In the genomic region with DNA sequence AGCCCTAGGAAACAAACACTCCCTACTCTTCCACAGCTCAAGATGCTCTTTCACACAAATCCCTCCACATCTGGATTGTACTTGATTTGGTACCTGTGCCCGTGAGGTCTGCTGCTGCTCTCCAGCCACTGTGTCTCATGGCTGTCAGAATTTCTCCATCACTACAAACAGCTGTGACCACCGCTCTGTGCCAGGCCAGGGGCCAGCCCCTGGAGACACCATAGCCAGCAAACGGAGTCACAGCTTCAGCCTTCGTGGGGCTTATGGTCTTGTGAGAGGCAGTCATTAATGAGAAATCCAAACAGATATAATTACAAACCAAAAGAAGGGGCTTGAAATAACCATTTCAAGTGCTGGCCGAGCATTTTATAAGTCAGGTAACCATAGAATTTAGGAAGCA, we compare ENCODE assay signal across 15 cellular contexts. TPM values are rescaled to one million over a fixed set of nuclear protein-coding genes. Genes with fewer than 3 reads are reported as not detected.
DNase-seq lines count a peak whose midpoint lies in the region; ATAC-seq and TF ChIP-seq lines count a peak whose summit lies in the region.
"Had no signal": no experiment of that assay in that cellular context is flagged by ENCODE, and none has a peak within 500 bp of the region (broad histone marks: within the 10 kb centered on the region; RNA-seq: fewer than 3 reads in every experiment).

No MANE protein-coding gene starts in this region.

- H3K4me3 ChIP-seq in gastroesophageal sphincter: no peak overlapping the region
- no peak overlapping the region for H3K4me3 ChIP-seq in sigmoid colon

- H3K27me3 Mint-ChIP-seq in activated CD8-positive, alpha-beta T cell treated with anti-CD3 and anti-CD28 coated beads, Interleukin-2, amount 10 ng/mL, durations not matched to agents 7 days and 5 days (ENCODE audit: low read depth): no peaks in the 10 kb centered on the region
- H3K27me3 Mint-ChIP-seq in activated CD8-positive, alpha-beta T cell treated with anti-CD3 and anti-CD28 coated beads for 36 hours: no peaks in the 10 kb centered on the region
- no peaks in the 10 kb centered on the region for H3K27me3 Mint-ChIP-seq in activated B cell treated with CpG ODN at 0.5 μM for 24 hours

- H3K9me3 ChIP-seq in gastroesophageal sphincter (no peaks in the 10 kb centered on the region), sigmoid colon (no peaks in the 10 kb centered on the region)

- POLR2A ChIA-PET in activated CD8-positive, alpha-beta T cell treated with anti-CD3 and anti-CD28 coated beads, Interleukin-2, amount 10 ng/mL, durations not matched to agents 7 days and 5 days (lab: Charles Lee): no interaction called here
- POLR2A ChIA-PET in activated CD8-positive, alpha-beta T cell treated with anti-CD3 and anti-CD28 coated beads for 36 hours (lab: Charles Lee): interaction anchor here (0.6 kb wide), 1 partner anchor 474 kb away, joined by 3 read pairs; no protein-coding TSS in a partner anchor
- POLR2A ChIA-PET in activated B cell treated with CpG ODN at 0.5 μM for 24 hours (lab: Charles Lee): interaction anchor here (0.7 to 3.6 kb wide), 3 partner anchors 12 to 1378 kb away, joined by 3 to 16 read pairs (median 4); no protein-coding TSS in a partner anchor

- no peaks in the 10 kb centered on the region for H3K9me3 Mint-ChIP-seq in activated CD8-positive, alpha-beta T cell treated with anti-CD3 and anti-CD28 coated beads, Interleukin-2, amount 10 ng/mL, durations not matched to agents 7 days and 5 days (ENCODE audit: insufficient read depth)
- no peaks in the 10 kb centered on the region for H3K9me3 Mint-ChIP-seq in activated CD8-positive, alpha-beta T cell treated with anti-CD3 and anti-CD28 coated beads for 36 hours
- H3K9me3 Mint-ChIP-seq in activated B cell treated with CpG ODN at 0.5 μM for 24 hours: no peaks in the 10 kb centered on the region

- H3K4me1 ChIP-seq in gastroesophageal sphincter: peaks cover 3 to 80% (median 31%) of the 10 kb centered on the region in 3 donors
- peaks cover 0 to 81% (median 72%) of the 10 kb centered on the region in 4 donors for H3K4me1 ChIP-seq in sigmoid colon

- H3K27me3 ChIP-seq in gastroesophageal sphincter (no peaks in the 10 kb centered on the region), sigmoid colon (no peaks in the 10 kb centered on the region)

- intact Hi-C loops in activated CD8-positive, alpha-beta T cell treated with anti-CD3 and anti-CD28 coated beads for 36 hours (cut with micrococcal nuclease): no loop called here
- intact Hi-C loops in activated B cell treated with CpG ODN at 0.5 μM for 24 hours (cut with micrococcal nuclease) (no loop called here), sigmoid colon (cut with DNase I) (no loop called here), left colon (cut with DNase I, micrococcal nuclease) (no loop called here)

- no peak for TF ChIP-seq CTCF in activated CD8-positive, alpha-beta T cell treated with anti-CD3 and anti-CD28 coated beads for 36 hours (IDR thresholded peaks at IDR 0.05)
- TF ChIP-seq CTCF in activated B cell treated with CpG ODN at 0.5 μM for 24 hours (IDR thresholded peaks at IDR 0.05): no peak
- TF ChIP-seq CTCF in gastroesophageal sphincter (IDR thresholded peaks at IDR 0.05): no peak
- no peak for TF ChIP-seq CTCF in sigmoid colon (IDR thresholded peaks at IDR 0.05)

- H3K27ac ChIP-seq in gastroesophageal sphincter (peak overlapping the region in 3 of 4 donors; percentile 73 to 80 (median 79)), sigmoid colon (peak overlapping the region; percentile 36 to 95 (median 79))

- TF ChIP-seq POLR2A in gastroesophageal sphincter (IDR thresholded peaks at IDR 0.05) (no peak), sigmoid colon (IDR thresholded peaks at IDR 0.05) (no peak)

- WGBS in gastroesophageal sphincter (ENCODE audit: low coverage in 1 of 2), 2 donors: 64 to 81% methylated on average over 3 to 5 of the region's 5 CpGs
- 88 to 94% methylated on average over 5 of the region's 5 CpGs for WGBS in sigmoid colon, 2 donors

- TF ChIP-seq EP300 in gastroesophageal sphincter (IDR thresholded peaks at IDR 0.05) (no peak), sigmoid colon (IDR thresholded peaks at IDR 0.05) (no peak)

- H3K36me3 Mint-ChIP-seq in activated CD8-positive, alpha-beta T cell treated with anti-CD3 and anti-CD28 coated beads, Interleukin-2, amount 10 ng/mL, durations not matched to agents 7 days and 5 days (ENCODE audit: low read depth): peaks cover 92% of the 10 kb centered on the region
- no peaks in the 10 kb centered on the region for H3K36me3 Mint-ChIP-seq in activated CD8-positive, alpha-beta T cell treated with anti-CD3 and anti-CD28 coated beads for 36 hours (ENCODE audit: low read depth)
- H3K36me3 Mint-ChIP-seq in activated B cell treated with CpG ODN at 0.5 μM for 24 hours (ENCODE audit: low read depth): peaks cover 97% of the 10 kb centered on the region

- H3K36me3 ChIP-seq in gastroesophageal sphincter: peaks cover 0 to 26% of the 10 kb centered on the region in 2 donors
- peaks cover 6 to 45% (median 24%) of the 10 kb centered on the region in 4 donors for H3K36me3 ChIP-seq in sigmoid colon

- DNase-seq in activated CD8-positive, alpha-beta T cell treated with anti-CD3 and anti-CD28 coated beads, Interleukin-2, amount 10 ng/mL, durations not matched to agents 7 days and 5 days: no peak
- no peak for DNase-seq in activated CD8-positive, alpha-beta T cell treated with anti-CD3 and anti-CD28 coated beads for 36 hours
- no peak for DNase-seq in activated B cell treated with CpG ODN at 0.5 μM for 24 hours
- no peak for DNase-seq in sigmoid colon
- no peak for DNase-seq in left colon
- DNase-seq: C1 segment of cervical spinal cord, DMS79, KBM-7, NCI-H1105 treated with DMSO at 0.1 percent for 48 hours, NCI-H1694, NCI-H2081 treated with DMSO at 0.1 percent for 48 hours had no signal

- peaks cover 22% of the 10 kb centered on the region for H3K4me1 Mint-ChIP-seq in activated CD8-positive, alpha-beta T cell treated with anti-CD3 and anti-CD28 coated beads, Interleukin-2, amount 10 ng/mL, durations not matched to agents 7 days and 5 days (ENCODE audit: low read depth)
- H3K4me1 Mint-ChIP-seq in activated CD8-positive, alpha-beta T cell treated with anti-CD3 and anti-CD28 coated beads for 36 hours (ENCODE audit: low read depth): no peaks in the 10 kb centered on the region
- H3K4me1 Mint-ChIP-seq in activated B cell treated with CpG ODN at 0.5 μM for 24 hours: peaks cover 72% of the 10 kb centered on the region

- peak overlapping the region; percentile 41 for H3K27ac Mint-ChIP-seq in activated CD8-positive, alpha-beta T cell treated with anti-CD3 and anti-CD28 coated beads, Interleukin-2, amount 10 ng/mL, durations not matched to agents 7 days and 5 days
- H3K27ac Mint-ChIP-seq in activated CD8-positive, alpha-beta T cell treated with anti-CD3 and anti-CD28 coated beads for 36 hours: no peak overlapping the region
- H3K27ac Mint-ChIP-seq in activated B cell treated with CpG ODN at 0.5 μM for 24 hours: peak overlapping the region; percentile 52

- H3K4me3 Mint-ChIP-seq in activated CD8-positive, alpha-beta T cell treated with anti-CD3 and anti-CD28 coated beads, Interleukin-2, amount 10 ng/mL, durations not matched to agents 7 days and 5 days: no peak overlapping the region
- no peak overlapping the region for H3K4me3 Mint-ChIP-seq in activated CD8-positive, alpha-beta T cell treated with anti-CD3 and anti-CD28 coated beads for 36 hours
- H3K4me3 Mint-ChIP-seq in activated B cell treated with CpG ODN at 0.5 μM for 24 hours: no peak overlapping the region

- no peak for ATAC-seq in activated CD8-positive, alpha-beta T cell treated with anti-CD3 and anti-CD28 coated beads, Interleukin-2, amount 10 ng/mL, durations not matched to agents 7 days and 5 days
- no peak for ATAC-seq in activated CD8-positive, alpha-beta T cell treated with anti-CD3 and anti-CD28 coated beads for 36 hours
- ATAC-seq in activated B cell treated with CpG ODN at 0.5 μM for 24 hours (ENCODE audit: low read depth) (no peak), gastroesophageal sphincter (no peak), GM18498 (IDR thresholded peaks at IDR 0.05; ENCODE audit: unreplicated experiment) (no peak), HG03378 (IDR thresholded peaks at IDR 0.05; ENCODE audit: unreplicated experiment) (no peak), left colon (no peak)
- ATAC-seq: Right ventricle myocardium inferior had no signal

- CTCF ChIA-PET in activated CD8-positive, alpha-beta T cell treated with anti-CD3 and anti-CD28 coated beads, Interleukin-2, amount 10 ng/mL, durations not matched to agents 7 days and 5 days (lab: Charles Lee): no interaction called here
- CTCF ChIA-PET in activated CD8-positive, alpha-beta T cell treated with anti-CD3 and anti-CD28 coated beads for 36 hours (lab: Charles Lee): no interaction called here
- CTCF ChIA-PET in activated B cell treated with CpG ODN at 0.5 μM for 24 hours (lab: Charles Lee): no interaction called here

RNA-seq across cellular contexts. Expression of a gene that starts 43.6 kb away (rescaled TPM):
- total RNA-seq in activated CD8-positive, alpha-beta T cell treated with anti-CD3 and anti-CD28 coated beads, Interleukin-2, amount 10 ng/mL, durations not matched to agents 7 days and 5 days: 10 to 100 TPM; 77.7 to 80.6 TPM
- 10 to 100 TPM; 12.3 to 12.9 TPM for total RNA-seq in activated CD8-positive, alpha-beta T cell treated with anti-CD3 and anti-CD28 coated beads for 36 hours
- total RNA-seq in activated B cell treated with CpG ODN at 0.5 μM for 24 hours (115 and 136 TPM in 2 replicates), gastroesophageal sphincter (10 to 100 TPM; 19.3 to 38.5 (median 31.2) TPM), sigmoid colon (10 to 100 TPM; 18.8 to 53.2 (median 35.0) TPM), left colon (1 to 10 TPM; 2.7 to 9.1 TPM)
- 10 to 100 TPM in 1 of 3 donors, 1 to 10 TPM in 2; 1.2 to 16.3 (median 1.2) TPM for polyA plus RNA-seq in sigmoid colon
